11 cellular contexts compared by ENCODE assay signal in the genomic region with DNA sequence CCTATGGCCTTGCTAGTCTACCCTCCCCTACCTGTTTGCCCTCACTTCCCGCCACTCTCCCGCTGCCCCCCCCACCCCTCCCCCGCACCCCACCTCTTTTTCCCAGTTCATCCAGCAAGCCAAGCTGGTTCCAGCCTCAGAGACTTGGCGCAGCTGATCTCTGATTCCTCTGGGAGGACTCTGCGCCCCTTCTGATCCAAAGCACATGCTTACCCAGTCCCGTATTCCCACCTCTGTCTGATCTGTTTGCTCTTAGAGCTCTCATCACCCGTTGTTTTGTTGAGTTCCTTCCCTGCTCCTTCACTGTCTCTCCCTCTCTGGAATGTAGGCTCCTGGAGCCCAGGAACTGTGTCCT. TPM values are rescaled to one million over a fixed set of nuclear protein-coding genes. Genes with fewer than 3 reads are reported as not detected.
DNase-seq lines count a peak whose midpoint lies in the region; ATAC-seq and TF ChIP-seq lines count a peak whose summit lies in the region.
"Had no signal": no experiment of that assay in that cellular context is flagged by ENCODE, and none has a peak within 500 bp of the region (broad histone marks: within the 10 kb centered on the region; RNA-seq: fewer than 3 reads in every experiment).

No MANE protein-coding gene starts in this region.

- 49 to 55% methylated on average over 7 of the region's 7 CpGs for whole genome bisulfite sequencing in sigmoid colon, 2 donors

- no peak for TF ChIP-seq CTCF in sigmoid colon (IDR thresholded peaks at IDR 0.05)

- no peak for TF ChIP-seq EP300 in sigmoid colon (IDR thresholded peaks at IDR 0.05)

- in situ Hi-C loops in SK-MEL-5 (cut with HindIII; ENCODE audit: low pct_unique_long_range_greater_than_20kb, low sequenced_read_pairs): no loop called here

- no peak for TF ChIP-seq POLR2A in sigmoid colon (IDR thresholded peaks at IDR 0.05)

- H3K27me3 ChIP-seq in sigmoid colon: no peaks in the 10 kb centered on the region
- H3K27me3 ChIP-seq: suprapubic skin had no signal

- H3K36me3 ChIP-seq in sigmoid colon: peaks cover 0 to 1% (median 0%) of the 10 kb centered on the region in 4 donors
- H3K36me3 ChIP-seq: suprapubic skin had no signal

- intact Hi-C loops in sigmoid colon (cut with DNase I): loop anchor here (5.0 kb wide), 3 partner anchors 90 to 395 kb away; partner anchors contain the start of gene SLC41A3

- DNase-seq in NCI-H146 (lab: John Stamatoyannopoulos, UW): peak; percentile 53
- no peak for DNase-seq in NCI-H146 treated with DMSO at 0.1 percent for 48 hours (lab: John Stamatoyannopoulos, UW; ENCODE audit: unreplicated experiment)
- DNase-seq in SK-MEL-5 (ENCODE audit: low read depth, low spot score): peak; percentile 19
- DNase-seq in epithelial cell of prostate (ENCODE audit: low read depth, low spot score): no peak
- no peak for DNase-seq in sigmoid colon
- DNase-seq in H4 (ENCODE audit: low spot score): no peak
- no peak for DNase-seq in NCI-H524 (lab: John Stamatoyannopoulos, UW)
- DNase-seq: NCI-H1436 treated with DMSO at 0.1 percent for 48 hours, SHP77 had no signal

- H3K27ac ChIP-seq in epithelial cell of prostate (peak overlapping the region; percentile 93), sigmoid colon (peak overlapping the region in 3 of 4 donors; percentile 80 to 96 (median 94))

- no peak for ATAC-seq in GM19023 (IDR thresholded peaks at IDR 0.05; ENCODE audit: unreplicated experiment)

- H3K9me3 ChIP-seq in sigmoid colon: no peaks in the 10 kb centered on the region
- H3K9me3 ChIP-seq: suprapubic skin had no signal

- no peak overlapping the region for H3K4me3 ChIP-seq in sigmoid colon

- peaks cover 0 to 41% (median 36%) of the 10 kb centered on the region in 4 donors for H3K4me1 ChIP-seq in sigmoid colon

RNA-seq across cellular contexts. Expression of gene ZXDC, which starts 1.3 kb away (rescaled TPM):
- total RNA-seq in SK-MEL-5 (2014; rRNA removed; shearing (Covaris generic)): 19.0 and 20.9 TPM in 2 replicates
- polyA plus RNA-seq in SK-MEL-5 (2015; cell fraction: cytosol; rRNA removed): 20.4 and 29.3 TPM in 2 replicates
- polyA plus RNA-seq in SK-MEL-5 (2015; cell fraction: nucleus; rRNA removed): 80.5 and 85.3 TPM in 2 replicates
- 10 to 100 TPM; 26.4 to 33.8 (median 28.9) TPM for total RNA-seq in sigmoid colon
- polyA plus RNA-seq in sigmoid colon: 10 to 100 TPM in 1 of 3 donors, 1 to 10 TPM in 2; 5.5 to 14.4 (median 6.0) TPM
- 6.6 and 12.2 TPM in 2 replicates for total RNA-seq in H4 (2014; rRNA removed; shearing (Covaris generic))

RNA-seq across cellular contexts. Expression of gene UROC1, which starts 40.6 kb away (rescaled TPM):
- 0.05 and 0.21 TPM in 2 replicates for total RNA-seq in SK-MEL-5 (2014; rRNA removed; shearing (Covaris generic))
- polyA plus RNA-seq in SK-MEL-5 (2015; cell fraction: cytosol; rRNA removed): 0.09 and 0.25 TPM in 2 replicates
- polyA plus RNA-seq in SK-MEL-5 (2015; cell fraction: nucleus; rRNA removed): 0.06 TPM in 1 of 2 replicates, not detected in the other
- total RNA-seq in sigmoid colon: not detected
- polyA plus RNA-seq in sigmoid colon: under 1 TPM in 1 of 3 donors, not detected in 2; 0.03 TPM
- total RNA-seq in H4 (2014; rRNA removed; shearing (Covaris generic)): not detected in 2 replicates
- total RNA-seq: suprapubic skin had no signal

RNA-seq across cellular contexts. Expression of gene CHST13, which starts 47.0 kb away (rescaled TPM):
- total RNA-seq in SK-MEL-5 (2014; rRNA removed; shearing (Covaris generic)): 0.77 and 1.7 TPM in 2 replicates
- polyA plus RNA-seq in SK-MEL-5 (2015; cell fraction: cytosol; rRNA removed): 4.3 and 9.0 TPM in 2 replicates
- not detected in 2 replicates for polyA plus RNA-seq in SK-MEL-5 (2015; cell fraction: nucleus; rRNA removed)
- total RNA-seq in sigmoid colon: under 1 TPM in 1 of 4 donors, not detected in 3; 0.66 TPM
- polyA plus RNA-seq in sigmoid colon: under 1 TPM; 0.25 to 0.60 (median 0.46) TPM
- total RNA-seq in H4 (2014; rRNA removed; shearing (Covaris generic)): 0.37 TPM in 1 of 2 replicates, not detected in the other
- total RNA-seq: suprapubic skin had no signal

Comparison
In these comparisons a context has a peak if more than half of its experiments do, and no peak if none do; other contexts are left out.
1. DNase-seq: peak in NCI-H146 (single experiment) and SK-MEL-5 (single experiment); none in NCI-H146 treated with DMSO at 0.1 percent for 48 hours (single experiment), epithelial cell of prostate (single experiment), sigmoid colon (single experiment), H4 (single experiment) and NCI-H524 (0 of 2).